Comparison of ENCODE assay signal across 23 cellular contexts in the genomic region with DNA sequence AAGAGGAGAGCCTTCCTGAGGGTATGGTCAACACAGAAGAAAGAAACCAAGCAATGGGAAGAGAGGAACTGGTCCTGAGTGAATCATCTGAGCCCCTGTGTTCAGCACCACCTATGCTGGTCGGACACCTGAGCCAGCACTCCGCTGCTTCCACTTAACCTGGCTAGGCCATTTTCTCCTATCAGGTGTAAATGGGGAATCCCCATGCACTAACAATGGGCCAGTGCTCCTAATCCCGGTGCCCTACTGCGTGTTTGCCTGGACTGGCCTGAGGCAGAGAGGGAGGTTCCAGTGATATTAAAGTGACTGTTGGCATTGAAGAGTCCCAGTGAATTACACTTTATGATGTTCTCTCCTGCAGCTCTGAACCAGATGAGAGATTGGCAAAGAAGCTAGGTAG. TPM values are rescaled to one million over a fixed set of nuclear protein-coding genes. Genes with fewer than 3 reads are reported as not detected.
"Had no signal": no experiment of that assay in that cellular context is flagged by ENCODE, and none has a peak within 500 bp of the region (broad histone marks: within the 10 kb centered on the region; RNA-seq: fewer than 3 reads in every experiment).

No MANE protein-coding gene starts in this region.

- H3K4me1 ChIP-seq: colonic mucosa, gastrocnemius medialis, heart left ventricle, neural progenitor cell, prostate gland, right atrium auricular region had no signal

- H3K27me3 ChIP-seq: colonic mucosa, neural progenitor cell, right atrium auricular region had no signal

- H3K27ac Mint-ChIP-seq: activated CD8-positive, alpha-beta T cell treated with anti-CD3 and anti-CD28 coated beads, Interleukin-2, amount 10 ng/mL, durations not matched to agents 7 days and 5 days; activated naive CD8-positive, alpha-beta T cell treated with anti-CD3 and anti-CD28 coated beads, Interleukin-2, amount 10 ng/mL, durations not matched to agents 7 days and 5 days; brain; memory B cell; naive B cell; neural progenitor cell; T-cell had no signal

- H2AFZ ChIP-seq: neural progenitor cell had no signal

- DNase-seq: activated CD4-positive, CD25-positive, alpha-beta regulatory T cell treated with anti-CD3 and anti-CD28 coated beads, Interleukin-2, amount 50 U/mL, for 72 hours; activated CD8-positive, alpha-beta T cell treated with anti-CD3 and anti-CD28 coated beads, Interleukin-2, amount 10 ng/mL, durations not matched to agents 7 days and 5 days; activated gamma-delta T cell treated with Interleukin-2 at 50 U/mL for 16 hours; activated naive CD8-positive, alpha-beta T cell treated with anti-CD3 and anti-CD28 coated beads, Interleukin-2, amount 10 ng/mL, durations not matched to agents 7 days and 5 days; activated T-cell treated with anti-CD3 and anti-CD28 coated beads, Interleukin-2, amount 50 U/mL, for 24 hours; caudate nucleus; colonic mucosa; gastrocnemius medialis; heart left ventricle; mucosa of descending colon; naive B cell; stimulated activated CD4-positive, alpha-beta T cell treated with anti-CD3 and anti-CD28 coated beads, Interleukin-2, amount 100 ng/mL, for 24 hours; stomach; T-cell; trophoblast cell had no signal

- H3K4me3 Mint-ChIP-seq: activated CD8-positive, alpha-beta T cell treated with anti-CD3 and anti-CD28 coated beads, Interleukin-2, amount 10 ng/mL, durations not matched to agents 7 days and 5 days; activated naive CD8-positive, alpha-beta T cell treated with anti-CD3 and anti-CD28 coated beads, Interleukin-2, amount 10 ng/mL, durations not matched to agents 7 days and 5 days; activated T-cell treated with anti-CD3 and anti-CD28 coated beads, Interleukin-2, amount 50 U/mL, for 24 hours; brain; memory B cell; naive B cell; neural progenitor cell; T-cell had no signal

- H3K4me3 ChIP-seq: colonic mucosa, gastrocnemius medialis, heart left ventricle, mucosa of descending colon, neural progenitor cell, prostate gland, right atrium auricular region, stomach had no signal

- FAIRE-seq: endometrium had no signal

- H3K36me3 ChIP-seq: colonic mucosa, gastrocnemius medialis, heart left ventricle, neural progenitor cell, prostate gland, right atrium auricular region, stomach had no signal

- H3K4me2 ChIP-seq: neural progenitor cell had no signal

- H3K27ac ChIP-seq: colonic mucosa, gastrocnemius medialis, heart left ventricle, neural progenitor cell, prostate gland, right atrium auricular region had no signal

- H3K36me3 Mint-ChIP-seq: activated naive CD8-positive, alpha-beta T cell treated with anti-CD3 and anti-CD28 coated beads, Interleukin-2, amount 10 ng/mL, durations not matched to agents 7 days and 5 days; brain; memory B cell; naive B cell; neural progenitor cell; T-cell had no signal

- H3K4me1 Mint-ChIP-seq: activated naive CD8-positive, alpha-beta T cell treated with anti-CD3 and anti-CD28 coated beads, Interleukin-2, amount 10 ng/mL, durations not matched to agents 7 days and 5 days; naive B cell; T-cell had no signal

- ATAC-seq: activated CD8-positive, alpha-beta T cell treated with anti-CD3 and anti-CD28 coated beads, Interleukin-2, amount 10 ng/mL, durations not matched to agents 7 days and 5 days; gastrocnemius medialis; heart left ventricle; mucosa of descending colon; T-cell had no signal

- H3K9me3 Mint-ChIP-seq: activated naive CD8-positive, alpha-beta T cell treated with anti-CD3 and anti-CD28 coated beads, Interleukin-2, amount 10 ng/mL, durations not matched to agents 7 days and 5 days; activated T-cell treated with anti-CD3 and anti-CD28 coated beads, Interleukin-2, amount 50 U/mL, for 24 hours; memory B cell; naive B cell; T-cell had no signal

RNA-seq across cellular contexts. Expression of a gene that starts 37.2 kb away (rescaled TPM):
- total RNA-seq: activated CD8-positive, alpha-beta T cell treated with anti-CD3 and anti-CD28 coated beads, Interleukin-2, amount 10 ng/mL, durations not matched to agents 7 days and 5 days; activated naive CD8-positive, alpha-beta T cell treated with anti-CD3 and anti-CD28 coated beads, Interleukin-2, amount 10 ng/mL, durations not matched to agents 7 days and 5 days; gastrocnemius medialis; heart left ventricle; right atrium auricular region; skeletal muscle tissue; T-cell; temporal lobe had no signal
